11 cellular contexts compared by ENCODE assay signal in genomic region chr4:124641715-124642380, GRCh38.
A peak's percentile ranks its signal among the peaks of the same experiment; 100 is the strongest.
DNase-seq lines count a peak whose midpoint lies in the region; ATAC-seq and TF ChIP-seq lines count a peak whose summit lies in the region.
"Had no signal": no experiment of that assay in that cellular context is flagged by ENCODE, and none has a peak within 500 bp of the region (broad histone marks: within the 10 kb centered on the region; RNA-seq: fewer than 3 reads in every experiment).

No MANE protein-coding gene starts in this region.

- H3K4me2 ChIP-seq in PC-9 = peak overlapping the region; percentile 24; the same call in 1 of the 2 replicates

- POLR2A ChIA-PET in PC-9 (lab: Charles Lee; ENCODE audit: unreplicated experiment) = interaction anchor here (0.6 kb wide), 1 partner anchor 95 kb away, joined by 10 read pairs; no protein-coding TSS in a partner anchor

- no peaks in the 10 kb centered on the region for H3K9me2 ChIP-seq in PC-9 (ENCODE audit: insufficient read depth)

- intact Hi-C loops in CD14-positive monocyte (cut with micrococcal nuclease) (no loop called here), PC-9 (cut with micrococcal nuclease; ENCODE audit: unreplicated experiment) (loop anchor here (2.0 kb wide), 1 partner anchor 299 kb away; no protein-coding TSS in a partner anchor)

- no peaks in the 10 kb centered on the region for H3K36me3 Mint-ChIP-seq in CD14-positive monocyte

- CTCF ChIA-PET in PC-9 (lab: Charles Lee) = no interaction called here

- BruUV-seq in PC-9 (replicated peaks; lab: Mats Ljungman, UMichigan) = no TSS peak

- no peaks in the 10 kb centered on the region for H3K27me3 ChIP-seq in PC-9 (ENCODE audit: insufficient read depth, low read depth)
- H3K27me3 ChIP-seq: tibial nerve had no signal

- no peak overlapping the region for H3K4me3 Mint-ChIP-seq in CD14-positive monocyte

- peak overlapping the region; percentile 41 for H3K27ac ChIP-seq in PC-9
- H3K27ac ChIP-seq: tibial nerve had no signal

- peak; percentile 52 for ATAC-seq in HG02884 (IDR thresholded peaks at IDR 0.05; ENCODE audit: unreplicated experiment)
- ATAC-seq in GM18517 (IDR thresholded peaks at IDR 0.05; ENCODE audit: unreplicated experiment) = no peak
- ATAC-seq in stimulated activated naive CD8-positive, alpha-beta T cell treated with anti-CD3 and anti-CD28 coated beads, Interleukin-15, Interleukin-2, amounts not matched to agents 100 U/mL and 50 U/mL, for 24 hours = no peak
- ATAC-seq in GM19023 (IDR thresholded peaks at IDR 0.05; ENCODE audit: unreplicated experiment) = no peak
- ATAC-seq: sciatic nerve had no signal

- H3K9me3 ChIP-seq in PC-9 (ENCODE audit: insufficient read depth, low read depth) = peaks cover 19% of the 10 kb centered on the region; the same call in 1 of the 2 replicates
- H3K9me3 ChIP-seq: tibial nerve had no signal

- H3K27me3 Mint-ChIP-seq in CD14-positive monocyte (ENCODE audit: low read depth in 3 of 3) = peaks cover 0 to 2% (median 0%) of the 10 kb centered on the region in 3 donors

- H3F3A ChIP-seq in PC-9 (ENCODE audit: insufficient read depth, low read depth) = peaks cover 19% of the 10 kb centered on the region; the same call in 1 of the 2 replicates

- no peak overlapping the region for H2AFZ ChIP-seq in PC-9

- TF ChIP-seq CTCF in CD14-positive monocyte (IDR thresholded peaks at IDR 0.05) (no peak), PC-9 (conservative IDR thresholded peaks at IDR 0.05) (no peak)

- H3K4me3 ChIP-seq in PC-9 = no peak overlapping the region
- H3K4me3 ChIP-seq: tibial nerve had no signal

- H4K20me1 ChIP-seq in PC-9 (ENCODE audit: insufficient read depth) = no peaks in the 10 kb centered on the region

- H3K79me2 ChIP-seq in PC-9 (ENCODE audit: low read depth) = no peaks in the 10 kb centered on the region

- H3K27ac Mint-ChIP-seq in CD14-positive monocyte = peak overlapping the region in 6 of 7 donors; percentile 12 to 45 (median 24)

- peaks cover 18% of the 10 kb centered on the region for H3K4me1 ChIP-seq in PC-9 (replicated peaks; ENCODE audit: insufficient read depth)
- H3K4me1 ChIP-seq: tibial nerve had no signal

- DNase-seq in CD14-positive monocyte (ENCODE audit: low spot score) = peak; percentile 79
- DNase-seq in PC-9 = peak; percentile 59 to 90
- DNase-seq in fibroblast of peridontal ligament (ENCODE audit: extremely low read depth) = peak; percentile 87
- no peak for DNase-seq in stimulated activated naive CD8-positive, alpha-beta T cell treated with anti-CD3 and anti-CD28 coated beads, Interleukin-15, Interleukin-2, amounts not matched to agents 100 U/mL and 50 U/mL, for 24 hours
- DNase-seq in activated effector memory CD4-positive, alpha-beta T cell treated with anti-CD3 and anti-CD28 coated beads, Interleukin-2, amount 50 U/mL, for 16 hours = no peak
- DNase-seq: activated CD4-positive, CD25-positive, alpha-beta regulatory T cell had no signal

- peaks cover 9% of the 10 kb centered on the region for H3K4me1 Mint-ChIP-seq in CD14-positive monocyte

- peaks cover 0 to 4% (median 0%) of the 10 kb centered on the region in 7 donors for H3K9me3 Mint-ChIP-seq in CD14-positive monocyte

- no peaks in the 10 kb centered on the region; the same call in 1 of the 2 replicates for H3K36me3 ChIP-seq in PC-9 (ENCODE audit: low read depth)

Comparison
In these comparisons a context has a peak if more than half of its experiments do, and no peak if none do; other contexts are left out.
1. DNase-seq: peak in CD14-positive monocyte (single experiment), PC-9 (2 of 2) and fibroblast of peridontal ligament (single experiment); none in stimulated activated naive CD8-positive, alpha-beta T cell treated with anti-CD3 and anti-CD28 coated beads, Interleukin-15, Interleukin-2, amounts not matched to agents 100 U/mL and 50 U/mL, for 24 hours (single experiment) and activated effector memory CD4-positive, alpha-beta T cell treated with anti-CD3 and anti-CD28 coated beads, Interleukin-2, amount 50 U/mL, for 16 hours (single experiment).